ENCODE assay signal across 10 cellular contexts in the genomic region with DNA sequence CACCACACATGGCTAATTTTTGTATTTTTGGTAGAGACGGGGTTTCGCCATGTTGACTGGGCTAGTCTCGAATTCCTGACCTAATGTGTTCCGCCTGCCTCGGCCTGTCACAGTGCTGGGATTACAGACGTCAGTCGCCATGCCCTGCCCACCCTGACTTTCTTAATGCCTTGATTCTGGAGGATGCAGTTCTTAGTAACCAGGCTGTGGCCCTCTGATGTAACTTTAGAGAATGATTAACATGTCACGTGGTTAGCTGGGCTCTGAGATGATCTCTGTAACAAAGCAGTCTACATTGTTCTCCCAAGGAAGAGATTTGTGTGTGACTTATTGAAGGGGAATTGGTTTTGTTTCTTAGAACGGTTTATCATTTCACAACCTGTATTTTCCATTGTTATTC. TPM values are rescaled to one million over a fixed set of nuclear protein-coding genes. Genes with fewer than 3 reads are reported as not detected.
A peak's percentile ranks its signal among the peaks of the same experiment; 100 is the strongest.
DNase-seq lines count a peak whose midpoint lies in the region; ATAC-seq and TF ChIP-seq lines count a peak whose summit lies in the region.
"Had no signal": no experiment of that assay in that cellular context is flagged by ENCODE, and none has a peak within 500 bp of the region (broad histone marks: within the 10 kb centered on the region; RNA-seq: fewer than 3 reads in every experiment).

No MANE protein-coding gene starts in this region.

- no peak overlapping the region for H3K9ac ChIP-seq in adipocyte (ENCODE audit: low read length)
- H3K9ac ChIP-seq: BLaER1 had no signal

- H3K4me1 ChIP-seq in adipocyte (ENCODE audit: control insufficient read depth, insufficient read depth, low read length) (no peaks in the 10 kb centered on the region), gastroesophageal sphincter (no peaks in the 10 kb centered on the region)
- no peaks in the 10 kb centered on the region for H3K4me1 ChIP-seq in effector memory CD4-positive, alpha-beta T cell (ENCODE audit: control insufficient read depth, insufficient read depth, low read length, poor library complexity, severe bottlenecking)

- H3K36me3 ChIP-seq in adipocyte (ENCODE audit: control insufficient read depth, insufficient read depth, low read length, severe bottlenecking) (no peaks in the 10 kb centered on the region), gastroesophageal sphincter (no peaks in the 10 kb centered on the region)
- H3K36me3 ChIP-seq in effector memory CD4-positive, alpha-beta T cell (ENCODE audit: control insufficient read depth, insufficient read depth, low read length), result no peaks in the 10 kb centered on the region
- H3K36me3 ChIP-seq: BLaER1 had no signal

- no peak overlapping the region for H3K27ac ChIP-seq in gastroesophageal sphincter
- no peak overlapping the region for H3K27ac ChIP-seq in effector memory CD4-positive, alpha-beta T cell (ENCODE audit: insufficient read depth, low read length, poor library complexity, severe bottlenecking)
- H3K27ac ChIP-seq: BLaER1 had no signal

- no peak overlapping the region for H3K4me3 ChIP-seq in adipocyte (ENCODE audit: low read length)
- no peak overlapping the region for H3K4me3 ChIP-seq in gastroesophageal sphincter
- H3K4me3 ChIP-seq in effector memory CD4-positive, alpha-beta T cell (ENCODE audit: insufficient read depth, low read depth, low read length, poor library complexity, severe bottlenecking), result no peak overlapping the region
- H3K4me3 ChIP-seq: BLaER1 had no signal

- TF ChIP-seq CTCF in gastroesophageal sphincter (IDR thresholded peaks at IDR 0.05), result no peak

- TF ChIP-seq EP300 in gastroesophageal sphincter (IDR thresholded peaks at IDR 0.05), result no peak

- H3K27me3 ChIP-seq in adipocyte (replicated peaks; ENCODE audit: control insufficient read depth, insufficient read depth, low read length) (no peaks in the 10 kb centered on the region), gastroesophageal sphincter (no peaks in the 10 kb centered on the region)
- no peaks in the 10 kb centered on the region for H3K27me3 ChIP-seq in effector memory CD4-positive, alpha-beta T cell (replicated peaks; ENCODE audit: control insufficient read depth, insufficient read depth, low read length, poor library complexity, severe bottlenecking)
- H3K27me3 ChIP-seq: BLaER1 had no signal

- DNase-seq in Daoy (ENCODE audit: low read depth), result peak; percentile 9
- peak; percentile 7 for DNase-seq in adipocyte (ENCODE audit: low read depth)
- DNase-seq in kidney glomerular epithelial cell (lab: John Stamatoyannopoulos, UW), result peak; percentile 75
- no peak for DNase-seq in T1000 (lab: John Stamatoyannopoulos, UW)
- DNase-seq in effector memory CD4-positive, alpha-beta T cell, result no peak
- DNase-seq: islet precursor cell had no signal

- H3K9me3 ChIP-seq in adipocyte (ENCODE audit: control insufficient read depth, low read length) (no peaks in the 10 kb centered on the region), gastroesophageal sphincter (no peaks in the 10 kb centered on the region)
- no peaks in the 10 kb centered on the region for H3K9me3 ChIP-seq in effector memory CD4-positive, alpha-beta T cell (ENCODE audit: control insufficient read depth, low read length)
- H3K9me3 ChIP-seq: BLaER1 had no signal

- ATAC-seq in HG02759 (IDR thresholded peaks at IDR 0.05; ENCODE audit: unreplicated experiment) (peak; percentile 94), gastroesophageal sphincter (no peak), HG02970 (IDR thresholded peaks at IDR 0.05; ENCODE audit: low FRiP score, unreplicated experiment) (no peak)

- TF ChIP-seq POLR2A in gastroesophageal sphincter (IDR thresholded peaks at IDR 0.05), result no peak

- 76 to 86% methylated on average over 3 to 8 of the region's 9 CpGs for WGBS in gastroesophageal sphincter (ENCODE audit: low coverage in 1 of 2), 2 donors

RNA-seq across cellular contexts. Expression of a gene that starts 30.6 kb away (rescaled TPM):
- total RNA-seq in Daoy (2014; rRNA removed; shearing (Covaris generic)), result 5.6 and 7.4 TPM in 2 replicates
- 100 to 1,000 TPM in 1 of 4 donors, 10 to 100 TPM in 3; 84.9 to 104 (median 91.5) TPM for total RNA-seq in gastroesophageal sphincter

Comparison
In these comparisons a context has a peak if more than half of its experiments do, and no peak if none do; other contexts are left out.
1. DNase-seq: peak in Daoy (single experiment), adipocyte (single experiment) and kidney glomerular epithelial cell (single experiment); none in T1000 (single experiment) and effector memory CD4-positive, alpha-beta T cell (0 of 3).
2. RNA of a gene that starts 30.6 kb away (total RNA-seq): 84.9 to 104 TPM in gastroesophageal sphincter; 5.6 to 7.4 TPM in Daoy; every median in the first group is over 10 times any median in the second.